In genomic region chr5:113487411-113487778, GRCh38 we compare ENCODE assay signal across 9 cellular contexts. TPM values are rescaled to one million over a fixed set of nuclear protein-coding genes. Genes with fewer than 3 reads are reported as not detected.
DNase-seq lines count a peak whose midpoint lies in the region; ATAC-seq, FAIRE-seq and TF ChIP-seq lines count a peak whose summit lies in the region.
"Had no signal": no experiment of that assay in that cellular context is flagged by ENCODE, and none has a peak within 500 bp of the region (broad histone marks: within the 10 kb centered on the region; RNA-seq: fewer than 3 reads in every experiment).

No MANE protein-coding gene starts in this region.

- H2AFZ ChIP-seq in GM12878 (ENCODE audit: control insufficient read depth, low read depth, low read length) (no peak overlapping the region), keratinocyte (ENCODE audit: control insufficient read depth, low read length) (peak overlapping the region; percentile 62)

- no peaks in the 10 kb centered on the region for H3K79me2 ChIP-seq in GM12878 (ENCODE audit: control insufficient read depth, insufficient read depth, low read length)
- H3K79me2 ChIP-seq in keratinocyte (ENCODE audit: control insufficient read depth, insufficient read depth, low read length) = peaks cover 30% of the 10 kb centered on the region

- H3K4me1 ChIP-seq in HEK293 (ENCODE audit: control insufficient read depth, insufficient read depth, low read length) = peaks cover 15% of the 10 kb centered on the region; the same call in 1 of the 2 replicates
- 0 out of 2 replicates have a peak, but pooled peaks cover 3% of the 10 kb centered on the region for H3K4me1 ChIP-seq in GM12878 (ENCODE audit: control insufficient read depth, insufficient read depth, low read length)
- H3K4me1 ChIP-seq in keratinocyte (ENCODE audit: control insufficient read depth, extremely low read depth, insufficient read depth, low read length) = peaks cover 17% of the 10 kb centered on the region
- peaks cover 14% of the 10 kb centered on the region for H3K4me1 ChIP-seq in stomach smooth muscle (ENCODE audit: control insufficient read depth, insufficient read depth, low read length)

- SMC1A ChIA-PET in GM12878 (lab: Charles Lee; ENCODE audit: uncharacterized antibody, unreplicated experiment) = no interaction called here

- H3K27me3 ChIP-seq in AG04450 (ENCODE audit: control insufficient read depth, insufficient read depth, low read length) (no peaks in the 10 kb centered on the region), GM12878 (replicated peaks in 1 of 2; ENCODE audit: control insufficient read depth in 2 of 2, insufficient read depth in 2 of 2, low read length in 1 of 2) (peaks cover 11 to 14% of the 10 kb centered on the region in 2 experiments; a peak in 3 of 4 replicates), keratinocyte (ENCODE audit: control insufficient read depth, extremely low read depth, insufficient read depth, low read length) (no peaks in the 10 kb centered on the region), stomach smooth muscle (ENCODE audit: control insufficient read depth in 1 of 2, insufficient read depth in 2 of 2, low read length in 2 of 2) (peaks cover 0 to 3% of the 10 kb centered on the region in 2 donors)

- H3K9me1 ChIP-seq in keratinocyte (ENCODE audit: control insufficient read depth, extremely low read depth, insufficient read depth, low read length) = no peaks in the 10 kb centered on the region

- H3K9me3 ChIP-seq in AG04450 (ENCODE audit: control insufficient read depth, insufficient read depth, low read length) (peaks cover 9% of the 10 kb centered on the region), HEK293 (ENCODE audit: control insufficient read depth, insufficient read depth, low read depth, low read length) (no peaks in the 10 kb centered on the region), GM12878 (replicated peaks; ENCODE audit: control insufficient read depth, insufficient read depth, low read length) (peaks cover 7% of the 10 kb centered on the region), keratinocyte (ENCODE audit: control insufficient read depth, low read depth, low read length) (peaks cover 10% of the 10 kb centered on the region), stomach smooth muscle (ENCODE audit: control insufficient read depth in 2 of 2, low read length in 2 of 2) (peaks cover 0 to 4% of the 10 kb centered on the region in 2 donors)

- no peak for TF ChIP-seq POLR2A in GM12878 (IDR thresholded peaks at IDR 0.05; ENCODE audit: low read depth, low read length)

- TF ChIP-seq CTCF in AG04450 (IDR thresholded peaks at IDR 0.05; ENCODE audit: low read depth, low read length) (no peak), HEK293 (tag by site-specific recombination; IDR thresholded peaks at IDR 0.05) (no peak), GM12878 (IDR thresholded peaks at IDR 0.05 in 2 of 3, conservative IDR thresholded peaks at IDR 0.05 in 1 of 3; ENCODE audit: control insufficient read depth in 2 of 3, extremely low read depth in 1 of 3, insufficient read depth in 1 of 3, low read depth in 3 of 3, low read length in 3 of 3) (no peak), keratinocyte (optimal IDR thresholded peaks at IDR 0.05 in 1 of 3, IDR thresholded peaks at IDR 0.05 in 1 of 3, conservative IDR thresholded peaks at IDR 0.05 in 1 of 3; ENCODE audit: extremely low read depth in 1 of 3, insufficient read depth in 2 of 3, low read length in 3 of 3) (no peak)

- H3K27ac ChIP-seq in AG04450 (ENCODE audit: low read depth, low read length) (peak overlapping the region; percentile 75), HEK293 (ENCODE audit: extremely low read depth, low read depth, low read length) (no peak overlapping the region), GM12878 (ENCODE audit: control insufficient read depth, insufficient read depth) (no peak overlapping the region), keratinocyte (ENCODE audit: control insufficient read depth, insufficient read depth, low read length) (peak overlapping the region; percentile 80), stomach smooth muscle (ENCODE audit: low read length) (no peak overlapping the region)

- H4K20me1 ChIP-seq in GM12878 (ENCODE audit: control insufficient read depth, insufficient read depth) (no peaks in the 10 kb centered on the region), keratinocyte (ENCODE audit: control insufficient read depth, extremely low read depth, insufficient read depth, low read length) (no peaks in the 10 kb centered on the region)

- dilution Hi-C loops in keratinocyte (cut with MboI; ENCODE audit: extremely low pct_ligation_motif_present, low sequenced_read_pairs) = no loop called here

- FAIRE-seq in GM12878 (lab: Jason Lieb, UNC) (no peak), keratinocyte (lab: Jason Lieb, UNC) (peak; percentile 65)

- RAD21 ChIA-PET in GM12878 (lab: Charles Lee; ENCODE audit: unreplicated experiment) = interaction anchor here (0.6 kb wide), 1 partner anchor 491 kb away, joined by 3 read pairs; no protein-coding TSS in a partner anchor

- TF ChIP-seq RAD21 in GM12878 (IDR thresholded peaks at IDR 0.05; ENCODE audit: insufficient read depth, low read depth, low read length) = no peak

- no peak overlapping the region for H3K9ac ChIP-seq in GM12878 (ENCODE audit: control insufficient read depth, insufficient read depth, low read length)
- peak overlapping the region; percentile 84 for H3K9ac ChIP-seq in keratinocyte (ENCODE audit: control insufficient read depth, extremely low read depth, insufficient read depth, low read length)
- peak overlapping the region; percentile 42 to 56 for H3K9ac ChIP-seq in stomach smooth muscle (ENCODE audit: low read length in 2 of 2)

- TF ChIP-seq EP300 in GM12878 (IDR thresholded peaks at IDR 0.05; ENCODE audit: borderline replicate concordance in 1 of 2, control insufficient read depth in 1 of 2, low read depth in 2 of 2, low read length in 2 of 2) = no peak

- H3K36me3 ChIP-seq in HEK293 (ENCODE audit: control insufficient read depth in 2 of 2, insufficient read depth in 1 of 2, low read length in 2 of 2) (no peaks in the 10 kb centered on the region), GM12878 (ENCODE audit: control insufficient read depth in 2 of 2, insufficient read depth in 2 of 2, low read length in 1 of 2) (no peaks in the 10 kb centered on the region), keratinocyte (ENCODE audit: control insufficient read depth in 2 of 2, extremely low read depth in 1 of 2, insufficient read depth in 2 of 2, low read length in 2 of 2) (no peaks in the 10 kb centered on the region), stomach smooth muscle (ENCODE audit: control insufficient read depth in 2 of 2, insufficient read depth in 2 of 2, low read length in 2 of 2) (no peaks in the 10 kb centered on the region)

- no peak for ATAC-seq in GM12878
- no peak for ATAC-seq in HG02840 (IDR thresholded peaks at IDR 0.05; ENCODE audit: low FRiP score, unreplicated experiment)

- POLR2A ChIA-PET in AG04450 (lab: Yijun Ruan, JAX) (interaction anchor here (1.0 to 1.2 kb wide), 2 partner anchors 317 to 321 kb away, joined by 3 to 8 read pairs; no protein-coding TSS in a partner anchor), HEK293 (lab: Yijun Ruan, JAX) (interaction anchor here (0.6 to 2.1 kb wide), 6 partner anchors 13 to 863 kb away, joined by 3 to 11 read pairs (median 5); partner anchors contain the start of genes DCP2 and YTHDC2), GM12878 (lab: Charles Lee) (no interaction called here)

- intact Hi-C loops in GM12878 (cut with micrococcal nuclease; ENCODE audit: unreplicated experiment) = no loop called here

- BruUV-seq in GM12878 (replicated peaks; lab: Mats Ljungman, UMichigan) = no TSS peak

- CTCF ChIA-PET in AG04450 (lab: Charles Lee) = interaction anchor here (1.0 kb wide), 3 partner anchors 23 to 109 kb away, joined by 3 to 4 read pairs (median 3); no protein-coding TSS in a partner anchor
- CTCF ChIA-PET in HEK293 (lab: Yijun Ruan, JAX) = interaction anchor here (0.7 to 1.6 kb wide), 4 partner anchors 11 to 491 kb away, joined by 3 to 7 read pairs (median 4); no protein-coding TSS in a partner anchor
- CTCF ChIA-PET in GM12878 (lab: Yijun Ruan, JAX) = no interaction called here

- peak overlapping the region; percentile 92 for H3K4me3 ChIP-seq in AG04450 (ENCODE audit: low read depth, low read length)
- H3K4me3 ChIP-seq in HEK293 (ENCODE audit: low read depth, low read length) = peak overlapping the region; percentile 83
- peak overlapping the region; percentile 57; the same call in 1 of the 2 replicates for H3K4me3 ChIP-seq in GM12878
- H3K4me3 ChIP-seq in keratinocyte (ENCODE audit: control insufficient read depth in 2 of 3, extremely low read depth in 1 of 3, insufficient read depth in 2 of 3, low read depth in 1 of 3, low read length in 3 of 3) = peak overlapping the region; percentile 80 to 85 (median 80)
- H3K4me3 ChIP-seq in stomach smooth muscle (ENCODE audit: low read length in 2 of 2) = peak overlapping the region; percentile 82 to 86

- in situ Hi-C loops in GM12878 (cut with MboI) = no loop called here

- peak overlapping the region; percentile 77; the same call in 1 of the 2 replicates for H3K4me2 ChIP-seq in GM12878 (ENCODE audit: control insufficient read depth, insufficient read depth)
- H3K4me2 ChIP-seq in keratinocyte (ENCODE audit: control insufficient read depth, extremely low read depth, insufficient read depth, low read depth, low read length) = peak overlapping the region; percentile 75

- DNase-seq in AG04450 (ENCODE audit: low read depth, low spot score) = no peak
- DNase-seq in GM12878 (ENCODE audit: low read depth, low spot score) = no peak
- DNase-seq in keratinocyte (ENCODE audit: low read depth, low spot score) = no peak
- no peak for DNase-seq in DMS79 treated with DMSO at 0.1 percent for 48 hours (lab: John Stamatoyannopoulos, UW)
- no peak for DNase-seq in EL

- 60% methylated on average over 18 of the region's 18 CpGs for WGBS in GM12878 (ENCODE audit: insufficient coverage, insufficient replicate concordance, low lambda C conversion rate, missing lambda C conversion rate)

RNA-seq across cellular contexts. Expression of gene MCC, which starts 0.9 kb away (rescaled TPM):
- polyA plus RNA-seq in AG04450 (2011; rRNA removed) (17.0 and 17.5 TPM in 2 replicates), GM12878 (2011; rRNA removed) (0.03 and 0.04 TPM in 2 replicates), GM12878 (2014; fragmentation: Illumina TruSeq; extraction: Trizol) (0.06 and 0.15 TPM in 2 replicates), GM12878 (2014; fragmentation: Nextera tagmentation; extraction: Ambion mirVana) (under 1 TPM; 0.04 to 0.18 TPM), GM12878 (2014; rRNA removed) (0.09 and 0.10 TPM in 2 replicates), GM12878 (2016; fragmentation: Nextera tagmentation; extraction: Ambion mirVana) (under 1 TPM; 0.64 to 0.86 TPM), keratinocyte (20.0 to 27.4 TPM (median 24.6 TPM) in 3 replicates)
- 60.3 and 64.2 TPM in 2 replicates for polyA minus RNA-seq in AG04450 (2011; rRNA and poly(A)+ RNA removed)
- 0.07 TPM in 1 of 2 replicates, not detected in the other for total RNA-seq in GM12878 (2013; cell fraction: nucleolus; rRNA removed)
- total RNA-seq in GM12878 (2014; rRNA removed) (0.22 and 0.28 TPM in 2 replicates), GM12878 (2014; rRNA removed; fragmentation: Illumina TruSeq; extraction: Trizol) (0.13 and 0.28 TPM in 2 replicates), GM12878 (2021) (0.38 and 0.48 TPM in 2 replicates)
- polyA plus RNA-seq in GM12878 (2011; ENCODE audit: low read depth) = 0.12 TPM
- polyA plus RNA-seq in GM12878 (2011; cell fraction: cytosol; rRNA removed) = 0.06 and 0.07 TPM in 2 replicates
- 0.01 and 0.04 TPM in 2 replicates for polyA plus RNA-seq in GM12878 (2011; cell fraction: nucleus; rRNA removed)
- polyA plus RNA-seq in GM12878 (2012) = 0.25 and 0.28 TPM in 2 replicates
- 0.10 TPM in 1 of 2 replicates, not detected in the other for polyA minus RNA-seq in GM12878 (2011; rRNA and poly(A)+ RNA removed)
- not detected in 2 replicates for polyA minus RNA-seq in GM12878 (2011; cell fraction: cytosol; rRNA and poly(A)+ RNA removed)
- polyA minus RNA-seq in GM12878 (2011; cell fraction: nucleus; rRNA and poly(A)+ RNA removed) = 0.10 and 0.12 TPM in 2 replicates
- 18.6 TPM for polyA plus RNA-seq in keratinocyte (2011; ENCODE audit: low read depth)
- 18.8 and 24.8 TPM in 2 replicates for polyA plus RNA-seq in keratinocyte (2011; cell fraction: cytosol; rRNA removed)
- polyA plus RNA-seq in keratinocyte (2011; cell fraction: nucleus; rRNA removed) = 41.3 and 42.8 TPM in 2 replicates
- polyA plus RNA-seq in keratinocyte (2012; ENCODE audit: low replicate concordance) = 14.5 and 29.3 TPM in 2 replicates
- polyA minus RNA-seq in keratinocyte = 56.5 to 83.0 TPM (median 72.0 TPM) in 3 replicates
- polyA minus RNA-seq in keratinocyte (2011; cell fraction: cytosol; rRNA and poly(A)+ RNA removed) = 35.9 TPM
- 47.5 and 97.1 TPM in 2 replicates for polyA minus RNA-seq in keratinocyte (2011; cell fraction: nucleus; rRNA and poly(A)+ RNA removed)

RNA-seq across cellular contexts. Expression of gene YTHDC2, which starts 26.1 kb away (rescaled TPM):
- polyA plus RNA-seq in AG04450 (2011; rRNA removed) (8.2 and 10.7 TPM in 2 replicates), GM12878 (2011; rRNA removed) (16.1 and 25.7 TPM in 2 replicates), GM12878 (2014; fragmentation: Illumina TruSeq; extraction: Trizol) (24.3 and 29.6 TPM in 2 replicates), GM12878 (2014; fragmentation: Nextera tagmentation; extraction: Ambion mirVana) (1 to 10 TPM; 3.8 to 5.7 TPM), GM12878 (2014; rRNA removed) (18.6 and 21.6 TPM in 2 replicates), GM12878 (2016; fragmentation: Nextera tagmentation; extraction: Ambion mirVana) (10 to 100 TPM; 15.1 to 16.0 TPM), keratinocyte (7.0 to 15.2 TPM (median 9.1 TPM) in 3 replicates)
- polyA minus RNA-seq in AG04450 (2011; rRNA and poly(A)+ RNA removed) = 12.6 and 19.0 TPM in 2 replicates
- 118 and 123 TPM in 2 replicates for total RNA-seq in GM12878 (2013; cell fraction: nucleolus; rRNA removed)
- total RNA-seq in GM12878 (2014; rRNA removed) (16.7 and 20.3 TPM in 2 replicates), GM12878 (2014; rRNA removed; fragmentation: Illumina TruSeq; extraction: Trizol) (23.0 and 24.9 TPM in 2 replicates), GM12878 (2021) (25.2 and 25.8 TPM in 2 replicates)
- 7.6 TPM for polyA plus RNA-seq in GM12878 (2011; ENCODE audit: low read depth)
- 4.5 and 4.7 TPM in 2 replicates for polyA plus RNA-seq in GM12878 (2011; cell fraction: cytosol; rRNA removed)
- 22.5 and 31.3 TPM in 2 replicates for polyA plus RNA-seq in GM12878 (2011; cell fraction: nucleus; rRNA removed)
- polyA plus RNA-seq in GM12878 (2012) = 9.8 and 12.6 TPM in 2 replicates
- 19.5 and 22.5 TPM in 2 replicates for polyA minus RNA-seq in GM12878 (2011; rRNA and poly(A)+ RNA removed)
- 6.0 and 7.6 TPM in 2 replicates for polyA minus RNA-seq in GM12878 (2011; cell fraction: cytosol; rRNA and poly(A)+ RNA removed)
- polyA minus RNA-seq in GM12878 (2011; cell fraction: nucleus; rRNA and poly(A)+ RNA removed) = 37.2 and 58.6 TPM in 2 replicates
- polyA plus RNA-seq in keratinocyte (2011; ENCODE audit: low read depth) = 14.0 TPM
- 4.3 and 7.5 TPM in 2 replicates for polyA plus RNA-seq in keratinocyte (2011; cell fraction: cytosol; rRNA removed)
- polyA plus RNA-seq in keratinocyte (2011; cell fraction: nucleus; rRNA removed) = 17.3 and 23.6 TPM in 2 replicates
- polyA plus RNA-seq in keratinocyte (2012; ENCODE audit: low replicate concordance) = 8.8 and 13.5 TPM in 2 replicates
- polyA minus RNA-seq in keratinocyte = 9.2 to 29.4 TPM (median 15.2 TPM) in 3 replicates
- polyA minus RNA-seq in keratinocyte (2011; cell fraction: cytosol; rRNA and poly(A)+ RNA removed) = 13.0 TPM
- 31.5 and 46.9 TPM in 2 replicates for polyA minus RNA-seq in keratinocyte (2011; cell fraction: nucleus; rRNA and poly(A)+ RNA removed)

RNA-seq across cellular contexts. Expression of gene TSSK1B, which starts 52.6 kb away (rescaled TPM):
- polyA plus RNA-seq in AG04450 (2011; rRNA removed) (0.10 TPM in 1 of 2 replicates, not detected in the other), GM12878 (2011; rRNA removed) (not detected in 2 replicates), GM12878 (2014; fragmentation: Illumina TruSeq; extraction: Trizol) (not detected in 2 replicates), GM12878 (2014; fragmentation: Nextera tagmentation; extraction: Ambion mirVana) (not detected), GM12878 (2014; rRNA removed) (not detected in 2 replicates), GM12878 (2016; fragmentation: Nextera tagmentation; extraction: Ambion mirVana) (not detected), keratinocyte (0.02 to 0.07 TPM (median 0.05 TPM) in 3 replicates)
- 1.5 and 1.7 TPM in 2 replicates for polyA minus RNA-seq in AG04450 (2011; rRNA and poly(A)+ RNA removed)
- total RNA-seq in GM12878 (2013; cell fraction: nucleolus; rRNA removed) = not detected in 2 replicates
- total RNA-seq in GM12878 (2014; rRNA removed) (not detected in 2 replicates), GM12878 (2014; rRNA removed; fragmentation: Illumina TruSeq; extraction: Trizol) (not detected in 2 replicates), GM12878 (2021) (not detected in 2 replicates)
- polyA plus RNA-seq in GM12878 (2011; ENCODE audit: low read depth) = not detected
- polyA plus RNA-seq in GM12878 (2011; cell fraction: cytosol; rRNA removed) = not detected in 2 replicates
- not detected in 2 replicates for polyA plus RNA-seq in GM12878 (2011; cell fraction: nucleus; rRNA removed)
- polyA plus RNA-seq in GM12878 (2012) = not detected in 2 replicates
- not detected in 2 replicates for polyA minus RNA-seq in GM12878 (2011; rRNA and poly(A)+ RNA removed)
- not detected in 2 replicates for polyA minus RNA-seq in GM12878 (2011; cell fraction: cytosol; rRNA and poly(A)+ RNA removed)
- polyA minus RNA-seq in GM12878 (2011; cell fraction: nucleus; rRNA and poly(A)+ RNA removed) = not detected in 2 replicates
- polyA plus RNA-seq in keratinocyte (2011; ENCODE audit: low read depth) = not detected
- polyA plus RNA-seq in keratinocyte (2011; cell fraction: cytosol; rRNA removed) = not detected in 2 replicates
- 0.93 and 1.0 TPM in 2 replicates for polyA plus RNA-seq in keratinocyte (2011; cell fraction: nucleus; rRNA removed)
- polyA plus RNA-seq in keratinocyte (2012; ENCODE audit: low replicate concordance) = 0.24 TPM in 1 of 2 replicates, not detected in the other
- 1.7 to 5.2 TPM (median 3.3 TPM) in 3 replicates for polyA minus RNA-seq in keratinocyte
- not detected for polyA minus RNA-seq in keratinocyte (2011; cell fraction: cytosol; rRNA and poly(A)+ RNA removed)
- polyA minus RNA-seq in keratinocyte (2011; cell fraction: nucleus; rRNA and poly(A)+ RNA removed) = 5.8 and 8.1 TPM in 2 replicates
- total RNA-seq: activated naive CD4-positive, alpha-beta T cell treated with anti-CD3 and anti-CD28 coated beads, Interleukin-2, amount 50 U/mL, for 72 hours had no signal

Comparison
In these comparisons a context has a peak if more than half of its experiments do, and no peak if none do; other contexts are left out.
1. H3K27ac ChIP-seq: peak in AG04450 (single experiment) and keratinocyte (single experiment); none in HEK293 (single experiment), GM12878 (single experiment) and stomach smooth muscle (single experiment).
2. Peak in every context shown above with its lines, with median percentiles within 50 percentile points of each other: H3K4me3 ChIP-seq.